ENCODE assay signal across 1 cellular context in the genomic region with DNA sequence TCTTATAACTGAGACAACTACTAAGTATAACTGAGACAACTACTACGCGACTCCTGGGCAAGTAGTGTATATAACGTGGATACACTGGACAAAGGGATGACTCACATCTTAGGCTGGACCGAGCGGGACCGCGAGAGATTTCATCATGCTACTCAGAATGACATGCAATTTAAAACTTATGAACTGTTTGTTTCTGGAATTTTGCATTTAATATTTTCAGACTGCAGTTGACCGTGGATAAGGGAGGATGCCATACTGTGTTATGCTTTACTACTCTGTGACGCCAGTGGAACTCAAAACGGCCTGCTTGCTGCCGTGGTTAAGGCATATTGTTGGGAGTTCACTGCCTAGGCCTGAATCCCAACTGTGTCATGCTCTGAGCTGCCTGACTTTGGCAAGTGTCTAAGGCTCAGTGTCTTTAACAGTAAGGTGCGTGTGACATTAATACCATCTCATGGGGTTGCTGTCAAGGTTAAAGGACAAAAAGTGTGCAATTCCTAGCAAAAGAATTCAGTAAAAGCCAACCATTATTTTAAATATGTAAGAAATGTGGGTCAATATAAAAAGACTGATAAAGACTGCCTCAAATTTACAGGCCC.
TF ChIP-seq lines count a peak whose summit lies in the region.

No MANE protein-coding gene starts in this region.

TF ChIP-seq in K562, 482 proteins besides CTCF, POLR2A, EP300 and RAD21 (continued from another document and continues in another):
- TF ChIP-seq PML (IDR thresholded peaks at IDR 0.05; ENCODE audit: low read length) (no peak), SAFB2 (IDR thresholded peaks at IDR 0.05; ENCODE audit: borderline replicate concordance, low read depth, low read length, severe bottlenecking) (no peak), HDAC2 (IDR thresholded peaks at IDR 0.05) (0 out of 2 replicates have a peak, but pooled peaks have one; percentile 30), MAFK (IDR thresholded peaks at IDR 0.05; ENCODE audit: low read length) (no peak), SRSF1 (IDR thresholded peaks at IDR 0.05; ENCODE audit: low read depth, low read length) (no peak), GABPB2 (CRISPR knock-in tag; conservative IDR thresholded peaks at IDR 0.05) (no peak), PHF21A (IDR thresholded peaks at IDR 0.05; ENCODE audit: borderline replicate concordance, low read depth) (no peak), ZNF778 (CRISPR knock-in tag; IDR thresholded peaks at IDR 0.05) (no peak), EP400 (IDR thresholded peaks at IDR 0.05) (peak; percentile 55; the same call in 1 of the 2 replicates), ZNF121 (CRISPR knock-in tag; conservative IDR thresholded peaks at IDR 0.05) (no peak), ZNF766 (CRISPR knock-in tag; conservative IDR thresholded peaks at IDR 0.05) (peak; percentile 76; the same call in 1 of the 2 replicates), NONO (IDR thresholded peaks at IDR 0.05; ENCODE audit: low read depth in 2 of 2, low read length in 1 of 2) (no peak), GTF2F1 (IDR thresholded peaks at IDR 0.05; ENCODE audit: low read depth, low read length) (no peak), MED1 (CRISPR knock-in tag; IDR thresholded peaks at IDR 0.05; ENCODE audit: borderline replicate concordance) (no peak), GABPA (tag; conservative IDR thresholded peaks at IDR 0.05; ENCODE audit: low read depth) (no peak), NFXL1 (CRISPR knock-in tag; IDR thresholded peaks at IDR 0.05) (peak; percentile 83), HDAC3 (IDR thresholded peaks at IDR 0.05; ENCODE audit: borderline replicate concordance, partially characterized antibody) (no peak), ZNF133 (CRISPR knock-in tag; IDR thresholded peaks at IDR 0.05) (no peak), HCFC1 (IDR thresholded peaks at IDR 0.05; ENCODE audit: low read depth, low read length) (no peak), ZNF584 (CRISPR knock-in tag; IDR thresholded peaks at IDR 0.05; ENCODE audit: low read depth) (peak; percentile 90; the same call in 1 of the 2 replicates), KLF16 (IDR thresholded peaks at IDR 0.05) (no peak), FOXA3 (CRISPR knock-in tag; conservative IDR thresholded peaks at IDR 0.05 in 1 of 2, IDR thresholded peaks at IDR 0.05 in 1 of 2) (no peak), ZNF589 (CRISPR knock-in tag; IDR thresholded peaks at IDR 0.05; ENCODE audit: low read depth) (peak; percentile 96), ZKSCAN1 (IDR thresholded peaks at IDR 0.05; ENCODE audit: low read depth, low read length) (peak; percentile 78; the same call in 1 of the 2 replicates), ESRRB (CRISPR knock-in tag; IDR thresholded peaks at IDR 0.05; ENCODE audit: borderline replicate concordance) (no peak), ZNF175 (CRISPR knock-in tag; IDR thresholded peaks at IDR 0.05; ENCODE audit: low read depth) (peak; percentile 97), MCM5 (IDR thresholded peaks at IDR 0.05; ENCODE audit: low read depth) (no peak), ETV1 (tag; conservative IDR thresholded peaks at IDR 0.05; ENCODE audit: low read depth) (0 out of 2 replicates have a peak, but pooled peaks have one; percentile 38), XRCC3 (IDR thresholded peaks at IDR 0.05) (no peak), ZFX (CRISPR knock-in tag; IDR thresholded peaks at IDR 0.05) (peak; percentile 40; the same call in 1 of the 2 replicates), HNRNPUL1 (IDR thresholded peaks at IDR 0.05; ENCODE audit: low read length) (no peak), NFE2 (IDR thresholded peaks at IDR 0.05; ENCODE audit: low read depth) (peak; percentile 70)
- TF ChIP-seq, protein P1, sequence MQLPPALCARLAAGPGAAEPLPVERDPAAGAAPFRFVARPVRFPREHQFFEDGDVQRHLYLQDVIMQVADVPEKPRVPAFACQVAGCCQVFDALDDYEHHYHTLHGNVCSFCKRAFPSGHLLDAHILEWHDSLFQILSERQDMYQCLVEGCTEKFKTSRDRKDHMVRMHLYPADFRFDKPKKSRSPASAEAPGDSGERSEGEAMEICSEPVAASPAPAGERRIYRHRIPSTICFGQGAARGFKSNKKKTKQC (CRISPR knock-in tag; IDR thresholded peaks at IDR 0.05), result no peak
- TF ChIP-seq, protein P2, sequence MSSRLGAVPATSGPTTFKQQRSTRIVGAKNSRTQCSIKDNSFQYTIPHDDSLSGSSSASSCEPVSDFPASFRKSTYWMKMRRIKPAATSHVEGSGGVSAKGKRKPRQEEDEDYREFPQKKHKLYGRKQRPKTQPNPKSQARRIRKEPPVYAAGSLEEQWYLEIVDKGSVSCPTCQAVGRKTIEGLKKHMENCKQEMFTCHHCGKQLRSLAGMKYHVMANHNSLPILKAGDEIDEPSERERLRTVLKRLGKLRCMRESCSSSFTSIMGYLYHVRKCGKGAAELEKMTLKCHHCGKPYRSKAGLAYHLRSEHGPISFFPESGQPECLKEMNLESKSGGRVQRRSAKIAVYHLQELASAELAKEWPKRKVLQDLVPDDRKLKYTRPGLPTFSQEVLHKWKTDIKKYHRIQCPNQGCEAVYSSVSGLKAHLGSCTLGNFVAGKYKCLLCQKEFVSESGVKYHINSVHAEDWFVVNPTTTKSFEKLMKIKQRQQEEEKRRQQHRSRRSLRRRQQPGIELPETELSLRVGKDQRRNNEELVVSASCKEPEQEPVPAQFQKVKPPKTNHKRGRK (tag; IDR thresholded peaks at IDR 0.05), result no peak
- TF ChIP-seq, protein P3, sequence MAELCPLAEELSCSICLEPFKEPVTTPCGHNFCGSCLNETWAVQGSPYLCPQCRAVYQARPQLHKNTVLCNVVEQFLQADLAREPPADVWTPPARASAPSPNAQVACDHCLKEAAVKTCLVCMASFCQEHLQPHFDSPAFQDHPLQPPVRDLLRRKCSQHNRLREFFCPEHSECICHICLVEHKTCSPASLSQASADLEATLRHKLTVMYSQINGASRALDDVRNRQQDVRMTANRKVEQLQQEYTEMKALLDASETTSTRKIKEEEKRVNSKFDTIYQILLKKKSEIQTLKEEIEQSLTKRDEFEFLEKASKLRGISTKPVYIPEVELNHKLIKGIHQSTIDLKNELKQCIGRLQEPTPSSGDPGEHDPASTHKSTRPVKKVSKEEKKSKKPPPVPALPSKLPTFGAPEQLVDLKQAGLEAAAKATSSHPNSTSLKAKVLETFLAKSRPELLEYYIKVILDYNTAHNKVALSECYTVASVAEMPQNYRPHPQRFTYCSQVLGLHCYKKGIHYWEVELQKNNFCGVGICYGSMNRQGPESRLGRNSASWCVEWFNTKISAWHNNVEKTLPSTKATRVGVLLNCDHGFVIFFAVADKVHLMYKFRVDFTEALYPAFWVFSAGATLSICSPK (IDR thresholded peaks at IDR 0.05; ENCODE audit: borderline replicate concordance), result no peak
- TF ChIP-seq, protein P4, sequence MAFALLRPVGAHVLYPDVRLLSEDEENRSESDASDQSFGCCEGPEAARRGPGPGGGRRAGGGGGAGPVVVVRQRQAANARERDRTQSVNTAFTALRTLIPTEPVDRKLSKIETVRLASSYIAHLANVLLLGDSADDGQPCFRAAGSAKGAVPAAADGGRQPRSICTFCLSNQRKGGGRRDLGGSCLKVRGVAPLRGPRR (CRISPR knock-in tag; IDR thresholded peaks at IDR 0.05), result no peak
- TF ChIP-seq, protein P5, sequence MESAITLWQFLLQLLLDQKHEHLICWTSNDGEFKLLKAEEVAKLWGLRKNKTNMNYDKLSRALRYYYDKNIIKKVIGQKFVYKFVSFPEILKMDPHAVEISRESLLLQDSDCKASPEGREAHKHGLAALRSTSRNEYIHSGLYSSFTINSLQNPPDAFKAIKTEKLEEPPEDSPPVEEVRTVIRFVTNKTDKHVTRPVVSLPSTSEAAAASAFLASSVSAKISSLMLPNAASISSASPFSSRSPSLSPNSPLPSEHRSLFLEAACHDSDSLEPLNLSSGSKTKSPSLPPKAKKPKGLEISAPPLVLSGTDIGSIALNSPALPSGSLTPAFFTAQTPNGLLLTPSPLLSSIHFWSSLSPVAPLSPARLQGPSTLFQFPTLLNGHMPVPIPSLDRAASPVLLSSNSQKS (CRISPR knock-in tag; IDR thresholded peaks at IDR 0.05), result no peak
- TF ChIP-seq, protein P6, sequence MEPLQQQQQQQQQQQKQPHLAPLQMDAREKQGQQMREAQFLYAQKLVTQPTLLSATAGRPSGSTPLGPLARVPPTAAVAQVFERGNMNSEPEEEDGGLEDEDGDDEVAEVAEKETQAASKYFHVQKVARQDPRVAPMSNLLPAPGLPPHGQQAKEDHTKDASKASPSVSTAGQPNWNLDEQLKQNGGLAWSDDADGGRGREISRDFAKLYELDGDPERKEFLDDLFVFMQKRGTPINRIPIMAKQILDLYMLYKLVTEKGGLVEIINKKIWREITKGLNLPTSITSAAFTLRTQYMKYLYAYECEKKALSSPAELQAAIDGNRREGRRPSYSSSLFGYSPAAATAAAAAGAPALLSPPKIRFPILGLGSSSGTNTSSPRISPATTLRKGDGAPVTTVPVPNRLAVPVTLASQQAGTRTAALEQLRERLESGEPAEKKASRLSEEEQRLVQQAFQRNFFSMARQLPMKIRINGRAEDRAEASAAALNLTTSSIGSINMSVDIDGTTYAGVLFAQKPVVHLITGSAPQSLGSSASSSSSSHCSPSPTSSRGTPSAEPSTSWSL (CRISPR knock-in tag; IDR thresholded peaks at IDR 0.05; ENCODE audit: borderline replicate concordance), result no peak
- TF ChIP-seq, protein P7, sequence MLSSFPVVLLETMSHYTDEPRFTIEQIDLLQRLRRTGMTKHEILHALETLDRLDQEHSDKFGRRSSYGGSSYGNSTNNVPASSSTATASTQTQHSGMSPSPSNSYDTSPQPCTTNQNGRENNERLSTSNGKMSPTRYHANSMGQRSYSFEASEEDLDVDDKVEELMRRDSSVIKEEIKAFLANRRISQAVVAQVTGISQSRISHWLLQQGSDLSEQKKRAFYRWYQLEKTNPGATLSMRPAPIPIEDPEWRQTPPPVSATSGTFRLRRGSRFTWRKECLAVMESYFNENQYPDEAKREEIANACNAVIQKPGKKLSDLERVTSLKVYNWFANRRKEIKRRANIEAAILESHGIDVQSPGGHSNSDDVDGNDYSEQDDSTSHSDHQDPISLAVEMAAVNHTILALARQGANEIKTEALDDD (IDR thresholded peaks at IDR 0.05), result 0 out of 2 replicates have a peak, but pooled peaks have one; percentile 32
- TF ChIP-seq, protein P8, sequence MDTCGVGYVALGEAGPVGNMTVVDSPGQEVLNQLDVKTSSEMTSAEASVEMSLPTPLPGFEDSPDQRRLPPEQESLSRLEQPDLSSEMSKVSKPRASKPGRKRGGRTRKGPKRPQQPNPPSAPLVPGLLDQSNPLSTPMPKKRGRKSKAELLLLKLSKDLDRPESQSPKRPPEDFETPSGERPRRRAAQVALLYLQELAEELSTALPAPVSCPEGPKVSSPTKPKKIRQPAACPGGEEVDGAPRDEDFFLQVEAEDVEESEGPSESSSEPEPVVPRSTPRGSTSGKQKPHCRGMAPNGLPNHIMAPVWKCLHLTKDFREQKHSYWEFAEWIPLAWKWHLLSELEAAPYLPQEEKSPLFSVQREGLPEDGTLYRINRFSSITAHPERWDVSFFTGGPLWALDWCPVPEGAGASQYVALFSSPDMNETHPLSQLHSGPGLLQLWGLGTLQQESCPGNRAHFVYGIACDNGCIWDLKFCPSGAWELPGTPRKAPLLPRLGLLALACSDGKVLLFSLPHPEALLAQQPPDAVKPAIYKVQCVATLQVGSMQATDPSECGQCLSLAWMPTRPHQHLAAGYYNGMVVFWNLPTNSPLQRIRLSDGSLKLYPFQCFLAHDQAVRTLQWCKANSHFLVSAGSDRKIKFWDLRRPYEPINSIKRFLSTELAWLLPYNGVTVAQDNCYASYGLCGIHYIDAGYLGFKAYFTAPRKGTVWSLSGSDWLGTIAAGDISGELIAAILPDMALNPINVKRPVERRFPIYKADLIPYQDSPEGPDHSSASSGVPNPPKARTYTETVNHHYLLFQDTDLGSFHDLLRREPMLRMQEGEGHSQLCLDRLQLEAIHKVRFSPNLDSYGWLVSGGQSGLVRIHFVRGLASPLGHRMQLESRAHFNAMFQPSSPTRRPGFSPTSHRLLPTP (IDR thresholded peaks at IDR 0.05; ENCODE audit: borderline replicate concordance, extremely low read depth, insufficient read length), result no peak
- TF ChIP-seq, protein P9, sequence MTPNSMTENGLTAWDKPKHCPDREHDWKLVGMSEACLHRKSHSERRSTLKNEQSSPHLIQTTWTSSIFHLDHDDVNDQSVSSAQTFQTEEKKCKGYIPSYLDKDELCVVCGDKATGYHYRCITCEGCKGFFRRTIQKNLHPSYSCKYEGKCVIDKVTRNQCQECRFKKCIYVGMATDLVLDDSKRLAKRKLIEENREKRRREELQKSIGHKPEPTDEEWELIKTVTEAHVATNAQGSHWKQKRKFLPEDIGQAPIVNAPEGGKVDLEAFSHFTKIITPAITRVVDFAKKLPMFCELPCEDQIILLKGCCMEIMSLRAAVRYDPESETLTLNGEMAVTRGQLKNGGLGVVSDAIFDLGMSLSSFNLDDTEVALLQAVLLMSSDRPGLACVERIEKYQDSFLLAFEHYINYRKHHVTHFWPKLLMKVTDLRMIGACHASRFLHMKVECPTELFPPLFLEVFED (CRISPR knock-in tag; conservative IDR thresholded peaks at IDR 0.05), result peak; percentile 76; the same call in 1 of the 2 replicates
- TF ChIP-seq, protein P10, sequence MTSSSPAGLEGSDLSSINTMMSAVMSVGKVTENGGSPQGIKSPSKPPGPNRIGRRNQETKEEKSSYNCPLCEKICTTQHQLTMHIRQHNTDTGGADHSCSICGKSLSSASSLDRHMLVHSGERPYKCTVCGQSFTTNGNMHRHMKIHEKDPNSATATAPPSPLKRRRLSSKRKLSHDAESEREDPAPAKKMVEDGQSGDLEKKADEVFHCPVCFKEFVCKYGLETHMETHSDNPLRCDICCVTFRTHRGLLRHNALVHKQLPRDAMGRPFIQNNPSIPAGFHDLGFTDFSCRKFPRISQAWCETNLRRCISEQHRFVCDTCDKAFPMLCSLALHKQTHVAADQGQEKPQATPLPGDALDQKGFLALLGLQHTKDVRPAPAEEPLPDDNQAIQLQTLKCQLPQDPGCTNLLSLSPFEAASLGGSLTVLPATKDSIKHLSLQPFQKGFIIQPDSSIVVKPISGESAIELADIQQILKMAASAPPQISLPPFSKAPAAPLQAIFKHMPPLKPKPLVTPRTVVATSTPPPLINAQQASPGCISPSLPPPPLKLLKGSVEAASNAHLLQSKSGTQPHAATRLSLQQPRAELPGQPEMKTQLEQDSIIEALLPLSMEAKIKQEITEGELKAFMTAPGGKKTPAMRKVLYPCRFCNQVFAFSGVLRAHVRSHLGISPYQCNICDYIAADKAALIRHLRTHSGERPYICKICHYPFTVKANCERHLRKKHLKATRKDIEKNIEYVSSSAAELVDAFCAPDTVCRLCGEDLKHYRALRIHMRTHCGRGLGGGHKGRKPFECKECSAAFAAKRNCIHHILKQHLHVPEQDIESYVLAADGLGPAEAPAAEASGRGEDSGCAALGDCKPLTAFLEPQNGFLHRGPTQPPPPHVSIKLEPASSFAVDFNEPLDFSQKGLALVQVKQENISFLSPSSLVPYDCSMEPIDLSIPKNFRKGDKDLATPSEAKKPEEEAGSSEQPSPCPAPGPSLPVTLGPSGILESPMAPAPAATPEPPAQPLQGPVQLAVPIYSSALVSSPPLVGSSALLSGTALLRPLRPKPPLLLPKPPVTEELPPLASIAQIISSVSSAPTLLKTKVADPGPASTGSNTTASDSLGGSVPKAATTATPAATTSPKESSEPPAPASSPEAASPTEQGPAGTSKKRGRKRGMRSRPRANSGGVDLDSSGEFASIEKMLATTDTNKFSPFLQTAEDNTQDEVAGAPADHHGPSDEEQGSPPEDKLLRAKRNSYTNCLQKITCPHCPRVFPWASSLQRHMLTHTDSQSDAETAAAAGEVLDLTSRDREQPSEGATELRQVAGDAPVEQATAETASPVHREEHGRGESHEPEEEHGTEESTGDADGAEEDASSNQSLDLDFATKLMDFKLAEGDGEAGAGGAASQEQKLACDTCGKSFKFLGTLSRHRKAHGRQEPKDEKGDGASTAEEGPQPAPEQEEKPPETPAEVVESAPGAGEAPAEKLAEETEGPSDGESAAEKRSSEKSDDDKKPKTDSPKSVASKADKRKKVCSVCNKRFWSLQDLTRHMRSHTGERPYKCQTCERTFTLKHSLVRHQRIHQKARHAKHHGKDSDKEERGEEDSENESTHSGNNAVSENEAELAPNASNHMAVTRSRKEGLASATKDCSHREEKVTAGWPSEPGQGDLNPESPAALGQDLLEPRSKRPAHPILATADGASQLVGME (CRISPR knock-in tag; IDR thresholded peaks at IDR 0.05), result 0 out of 2 replicates have a peak, but pooled peaks have one; percentile 58
